Comparison of ENCODE assay signal across 8 cellular contexts in genomic region chr6:112087136-112087908, GRCh38. TPM values are rescaled to one million over a fixed set of nuclear protein-coding genes. Genes with fewer than 3 reads are reported as not detected.
DNase-seq lines count a peak whose midpoint lies in the region; ATAC-seq, FAIRE-seq and TF ChIP-seq lines count a peak whose summit lies in the region.

FAM229B (plus strand) TSS chr6:112087591; CDS start chr6:112099284, 11,693 bp downstream.
TUBE1 (minus strand) TSS chr6:112087482; CDS start chr6:112087434, 48 bp downstream.

- H3K36me3 Mint-ChIP-seq in natural killer cell, result no peaks in the 10 kb centered on the region

- peaks cover 19% of the 10 kb centered on the region for H3K79me2 ChIP-seq in Karpas-422 (ENCODE audit: low read length)

- H3K36me3 ChIP-seq in Karpas-422 (ENCODE audit: insufficient read depth, low read length), result peaks cover 20% of the 10 kb centered on the region

- H3K27me3 Mint-ChIP-seq in natural killer cell (ENCODE audit: low read depth in 2 of 2), result peaks cover 26 to 34% of the 10 kb centered on the region in 2 donors

- peaks cover 0 to 5% of the 10 kb centered on the region in 2 donors for H3K4me1 Mint-ChIP-seq in natural killer cell

- intact Hi-C loops in natural killer cell (cut with micrococcal nuclease), result loop anchor here (1.0 to 5.0 kb wide), 4 partner anchors 75 to 828 kb away; partner anchors contain the start of genes FYN and REV3L

- DNase-seq in Daoy (ENCODE audit: low read depth) (peak; percentile 97), Karpas-422 (peak; percentile 98), RCC 7860 (ENCODE audit: low spot score) (peak; percentile 90), fibroblast of pulmonary artery (ENCODE audit: low read depth) (peak; percentile 99), natural killer cell (peak; percentile 82)
- peak; percentile 71 to 77 for DNase-seq in activated T-helper 1 cell treated with anti-CD3 and anti-CD28 coated beads, Interleukin-2, amount 50 U/mL, for 16 hours (ENCODE audit: low read depth in 1 of 2, low spot score in 1 of 2)
- DNase-seq in stimulated activated naive CD4-positive, alpha-beta T cell treated with Interleukin-2 at 50 U/mL for 16 hours (lab: John Stamatoyannopoulos, UW), result peak; percentile 89

- no peaks in the 10 kb centered on the region for H3K9me2 ChIP-seq in Karpas-422 (replicated peaks; ENCODE audit: insufficient read depth, low read length)

- no peaks in the 10 kb centered on the region for H3K9me3 ChIP-seq in Karpas-422 (ENCODE audit: low read length)

- peak within 1 kb of the TSS; percentile 94 for H3K4me2 ChIP-seq in Karpas-422 (ENCODE audit: low read depth, low read length, poor library complexity, severe bottlenecking)

- TF ChIP-seq CTCF in fibroblast of pulmonary artery (IDR thresholded peaks at IDR 0.05; ENCODE audit: low read length, missing control alignments) (no peak), natural killer cell (IDR thresholded peaks at IDR 0.05) (no peak)

- peak within 1 kb of the TSS; percentile 72 for H3K9ac ChIP-seq in Karpas-422 (ENCODE audit: low read length)

- ATAC-seq in GM21825 (IDR thresholded peaks at IDR 0.05; ENCODE audit: unreplicated experiment), result peak; percentile 98
- ATAC-seq in natural killer cell, result peak; percentile 95 to 99 (median 96)

- peak within 1 kb of the TSS; percentile 44; the same call in 1 of the 2 replicates for H3K27ac ChIP-seq in Karpas-422 (ENCODE audit: low read length)

- peak within 1 kb of the TSS; percentile 87 for H2AFZ ChIP-seq in Karpas-422 (ENCODE audit: low read length)

- FAIRE-seq in RCC 7860 (lab: Jason Lieb, UNC), result peak; percentile 60

- H4K20me1 ChIP-seq in Karpas-422 (ENCODE audit: insufficient read depth, low read depth, low read length), result no peaks in the 10 kb centered on the region

- no peaks in the 10 kb centered on the region for H3K27me3 ChIP-seq in Karpas-422 (ENCODE audit: low read length)

- no peak within 1 kb of the TSS for H3K27ac Mint-ChIP-seq in natural killer cell

- H3K4me1 ChIP-seq in Karpas-422 (ENCODE audit: low read length), result peaks cover 18% of the 10 kb centered on the region

- peak within 1 kb of the TSS; percentile 76 for H3K4me3 ChIP-seq in Karpas-422 (ENCODE audit: low read length)
- peak within 1 kb of the TSS; percentile 90 for H3K4me3 ChIP-seq in fibroblast of pulmonary artery (replicated peaks; ENCODE audit: low read depth, low read length)

- H3K9me3 Mint-ChIP-seq in natural killer cell, result no peaks in the 10 kb centered on the region

- no peak within 1 kb of the TSS for H3K4me3 Mint-ChIP-seq in natural killer cell

RNA-seq across cellular contexts. Expression of gene FAM229B, which starts in this region (rescaled TPM):
- 29.6 and 31.6 TPM in 2 replicates for total RNA-seq in Daoy (2014; rRNA removed; shearing (Covaris generic))
- 8.2 and 9.2 TPM in 2 replicates for total RNA-seq in Karpas-422 (2014; rRNA removed; shearing (Covaris generic); ENCODE audit: low replicate concordance)
- 1 to 10 TPM in 1 of 3 donors, under 1 TPM in 2; 0.97 to 1.1 (median 0.99) TPM for total RNA-seq in natural killer cell

RNA-seq across cellular contexts. Expression of gene TUBE1, which starts in this region (rescaled TPM):
- total RNA-seq in Daoy (2014; rRNA removed; shearing (Covaris generic)), result 22.1 and 26.4 TPM in 2 replicates
- 81.6 and 110 TPM in 2 replicates for total RNA-seq in Karpas-422 (2014; rRNA removed; shearing (Covaris generic); ENCODE audit: low replicate concordance)
- 10 to 100 TPM; 15.6 to 31.2 (median 23.7) TPM for total RNA-seq in natural killer cell

Comparison
In these comparisons a context has a peak if more than half of its experiments do, and no peak if none do; other contexts are left out.
1. Peak in every context shown above with its lines: DNase-seq, ATAC-seq, H3K4me3 ChIP-seq and H3K27ac ChIP-seq.